ENCODE assay signal across 6 cellular contexts in genomic region chr19:799076-799881, GRCh38. TPM values are rescaled to one million over a fixed set of nuclear protein-coding genes. Genes with fewer than 3 reads are reported as not detected.
DNase-seq lines count a peak whose midpoint lies in the region; ATAC-seq and TF ChIP-seq lines count a peak whose summit lies in the region.

No MANE protein-coding gene starts in this region.

- BruUV-seq in MCF 10A (replicated peaks; lab: Mats Ljungman, UMichigan), result no TSS peak

- no peaks in the 10 kb centered on the region for H3K27me3 ChIP-seq in neural progenitor cell

- H4K20me1 ChIP-seq in neural progenitor cell (ENCODE audit: low read depth), result peaks cover 64% of the 10 kb centered on the region

- no peak for ATAC-seq in Right ventricle myocardium inferior

- CTCF ChIA-PET in MCF 10A (lab: Yijun Ruan, JAX), result interaction anchor here (0.6 to 1.7 kb wide), 6 partner anchors 19 to 123 kb away, joined by 3 to 6 read pairs (median 4); partner anchors contain the start of gene R3HDM4

- TF ChIP-seq CTCF in MCF 10A (IDR thresholded peaks at IDR 0.05; ENCODE audit: unreplicated experiment) (no peak), neural progenitor cell (IDR thresholded peaks at IDR 0.05) (no peak)

- intact Hi-C loops in Right ventricle myocardium inferior (cut with DNase I), result loop anchor here (2.0 to 10.0 kb wide), 4 partner anchors 16 to 446 kb away; partner anchors contain the start of genes ATP5F1D, BSG, GPX4 and MIDN
- intact Hi-C loops in cardiac septum (cut with DNase I), result no loop called here
- intact Hi-C loops in MCF 10A (cut with micrococcal nuclease), result loop anchor here (1.0 kb wide), 1 partner anchor 29 kb away; no protein-coding TSS in a partner anchor

- no peaks in the 10 kb centered on the region for H3K9me3 ChIP-seq in neural progenitor cell (ENCODE audit: low read depth)

- peaks cover 65% of the 10 kb centered on the region for H3K79me2 ChIP-seq in neural progenitor cell (ENCODE audit: low read depth)

- peaks cover 33% of the 10 kb centered on the region for H3K4me1 Mint-ChIP-seq in MCF 10A (ENCODE audit: insufficient read depth, unreplicated experiment)
- H3K4me1 Mint-ChIP-seq in neural progenitor cell, result peaks cover 47% of the 10 kb centered on the region

- peaks cover 39% of the 10 kb centered on the region for H3K4me1 ChIP-seq in neural progenitor cell

- H3K9ac ChIP-seq in neural progenitor cell, result peak overlapping the region; percentile 94

- H3K36me3 Mint-ChIP-seq in MCF 10A (ENCODE audit: insufficient read depth, unreplicated experiment) (peaks cover 52% of the 10 kb centered on the region), neural progenitor cell (peaks cover 16% of the 10 kb centered on the region)

- H3K4me2 ChIP-seq in neural progenitor cell, result peak overlapping the region; percentile 94

- DNase-seq in Right ventricle myocardium inferior (ENCODE audit: missing footprints) (peak; percentile 51), cardiac septum (ENCODE audit: low spot score) (no peak), MCF 10A (ENCODE audit: unreplicated experiment) (peak; percentile 63), neural progenitor cell (ENCODE audit: low spot score) (peak; percentile 79), putamen (ENCODE audit: low spot score) (no peak)
- DNase-seq in stimulated activated CD4-positive, alpha-beta T cell treated with anti-CD3 and anti-CD28 coated beads, Interleukin-4, amount 100 ng/mL, for 1 hour, result no peak

- H3F3A ChIP-seq in neural progenitor cell (ENCODE audit: low read depth), result peaks cover 34% of the 10 kb centered on the region

- H3K4me3 Mint-ChIP-seq in MCF 10A (ENCODE audit: unreplicated experiment), result peak overlapping the region; percentile 91
- peak overlapping the region; percentile 97 for H3K4me3 Mint-ChIP-seq in neural progenitor cell

- H3K27me3 Mint-ChIP-seq in MCF 10A (ENCODE audit: insufficient read depth, unreplicated experiment) (no peaks in the 10 kb centered on the region), neural progenitor cell (ENCODE audit: insufficient read depth, low read depth) (peaks cover 13% of the 10 kb centered on the region)

- POLR2A ChIA-PET in MCF 10A (lab: Yijun Ruan, JAX), result interaction anchor here (0.6 to 2.4 kb wide), 9 partner anchors 8 to 253 kb away, joined by 3 to 10 read pairs (median 3); no protein-coding TSS in a partner anchor

- no peaks in the 10 kb centered on the region for H3K36me3 ChIP-seq in neural progenitor cell

- H3K27ac ChIP-seq in neural progenitor cell, result no peak overlapping the region

- peak overlapping the region; percentile 70 for H3K27ac Mint-ChIP-seq in MCF 10A (ENCODE audit: low read depth, unreplicated experiment)
- peak overlapping the region; percentile 66 for H3K27ac Mint-ChIP-seq in neural progenitor cell

- H3K9me3 Mint-ChIP-seq in MCF 10A (ENCODE audit: unreplicated experiment) (no peaks in the 10 kb centered on the region), neural progenitor cell (no peaks in the 10 kb centered on the region)

- peak overlapping the region; percentile 89 for H3K4me3 ChIP-seq in neural progenitor cell

- H2AFZ ChIP-seq in neural progenitor cell (replicated peaks), result no peak overlapping the region

RNA-seq across cellular contexts. Expression of gene PTBP1, which starts 2.0 kb away (rescaled TPM):
- 67.6 TPM for total RNA-seq in Right ventricle myocardium inferior
- total RNA-seq in cardiac septum, result 76.9 TPM
- total RNA-seq in MCF 10A (2022), result 348 and 431 TPM in 2 replicates
- total RNA-seq in neural progenitor cell (ENCODE audit: low replicate concordance), result 237 and 543 TPM in 2 replicates

RNA-seq across cellular contexts. Expression of gene PLPPR3, which starts 22.5 kb away (rescaled TPM):
- not detected for total RNA-seq in Right ventricle myocardium inferior
- not detected for total RNA-seq in cardiac septum
- total RNA-seq in MCF 10A (2022), result not detected in 2 replicates
- 15.6 and 91.6 TPM in 2 replicates for total RNA-seq in neural progenitor cell (ENCODE audit: low replicate concordance)

RNA-seq across cellular contexts. Expression of gene AZU1, which starts 28.4 kb away (rescaled TPM):
- total RNA-seq in Right ventricle myocardium inferior (not detected), cardiac septum (1.1 TPM), MCF 10A (2022) (not detected in 2 replicates), neural progenitor cell (ENCODE audit: low replicate concordance) (1.0 and 2.0 TPM in 2 replicates)

RNA-seq across cellular contexts. Expression of gene PRTN3, which starts 41.5 kb away (rescaled TPM):
- total RNA-seq in Right ventricle myocardium inferior, result not detected
- 0.62 TPM for total RNA-seq in cardiac septum
- total RNA-seq in MCF 10A (2022), result not detected in 2 replicates
- 0.28 TPM in 1 of 2 replicates, not detected in the other for total RNA-seq in neural progenitor cell (ENCODE audit: low replicate concordance)

RNA-seq across cellular contexts. Expression of gene MISP, which starts 48.4 kb away (rescaled TPM):
- total RNA-seq in Right ventricle myocardium inferior (not detected), cardiac septum (not detected), MCF 10A (2022) (33.7 and 35.0 TPM in 2 replicates), neural progenitor cell (ENCODE audit: low replicate concordance) (not detected in 2 replicates)

Comparison
In these comparisons a context has a peak if more than half of its experiments do, and no peak if none do; other contexts are left out.
1. DNase-seq: peak in Right ventricle myocardium inferior (single experiment), MCF 10A (single experiment) and neural progenitor cell (single experiment); none in cardiac septum (single experiment), stimulated activated CD4-positive, alpha-beta T cell treated with anti-CD3 and anti-CD28 coated beads, Interleukin-4, amount 100 ng/mL, for 1 hour (single experiment) and putamen (single experiment).
2. RNA of gene PLPPR3, which starts 22.5 kb away (total RNA-seq): 15.6 to 91.6 TPM in neural progenitor cell; not detected in Right ventricle myocardium inferior (single experiment), not detected in cardiac septum (single experiment) and not detected in MCF 10A; every median in the first group is over 10 times any median in the second.